ENCODE assay signal across 8 cellular contexts in the genomic region with DNA sequence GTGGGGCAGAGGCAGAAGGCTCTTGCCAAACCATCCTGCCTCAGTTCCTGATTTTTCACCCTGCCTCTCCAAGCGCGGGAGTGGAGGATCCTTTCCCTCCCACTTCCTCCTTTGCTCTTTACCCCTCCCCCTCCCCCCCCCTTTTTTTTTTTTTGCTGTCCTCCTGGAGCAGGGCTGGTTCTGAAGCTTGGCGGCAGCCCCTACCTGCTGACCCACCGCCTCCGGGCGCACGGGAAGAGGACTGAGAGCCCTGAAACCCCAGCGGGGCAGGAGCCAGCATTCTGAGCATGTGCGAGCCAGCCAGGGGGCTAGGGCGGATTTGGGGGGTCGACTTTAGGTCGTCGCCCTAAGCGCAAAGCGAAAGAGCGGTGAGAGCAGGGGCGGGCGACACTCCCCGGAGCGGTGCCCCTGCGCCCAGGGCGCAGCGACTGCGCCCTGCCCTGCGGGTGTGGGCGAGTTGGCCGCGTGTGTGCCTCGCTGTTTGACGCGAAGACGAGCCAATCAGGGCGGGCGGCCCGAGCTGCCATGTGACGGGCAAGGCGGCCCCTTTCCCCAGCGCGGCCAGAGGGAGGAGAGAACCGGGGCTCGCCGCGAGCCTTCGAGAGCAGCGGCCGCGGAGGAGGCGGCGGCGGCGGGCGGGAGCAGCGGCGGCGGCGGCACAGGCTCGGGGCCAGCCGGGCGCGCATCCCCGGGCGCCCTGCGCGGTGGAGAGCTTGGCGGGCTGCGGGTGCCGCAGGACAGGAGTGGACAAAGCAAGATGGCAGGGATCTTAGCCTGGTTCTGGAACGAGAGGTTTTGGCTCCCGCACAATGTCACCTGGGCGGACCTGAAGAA. TPM values are rescaled to one million over a fixed set of nuclear protein-coding genes. Genes with fewer than 3 reads are reported as not detected.
DNase-seq lines count a peak whose midpoint lies in the region; ATAC-seq, FAIRE-seq and TF ChIP-seq lines count a peak whose summit lies in the region.

TSS of gene CERS6 (plus strand) at position 581 of the 834 bp plus-strand sequence. CDS start at position 758, 177 bp downstream.

- H3K9me3 Mint-ChIP-seq in activated naive CD8-positive, alpha-beta T cell treated with anti-CD3 and anti-CD28 coated beads, Interleukin-2, amount 10 ng/mL, durations not matched to agents 7 days and 5 days, result no peaks in the 10 kb centered on the region

- peaks cover 47% of the 10 kb centered on the region for H3K79me2 ChIP-seq in Loucy (ENCODE audit: insufficient read depth, low read length)

- H3K9ac ChIP-seq in Loucy (ENCODE audit: low read depth, low read length, poor library complexity, severe bottlenecking), result peak within 1 kb of the TSS; percentile 91

- peaks cover 38% of the 10 kb centered on the region for H4K20me1 ChIP-seq in Loucy (ENCODE audit: insufficient read depth, low read length, poor library complexity, severe bottlenecking)

- no peak within 1 kb of the TSS for H3K4me3 Mint-ChIP-seq in activated naive CD8-positive, alpha-beta T cell treated with anti-CD3 and anti-CD28 coated beads, Interleukin-2, amount 10 ng/mL, durations not matched to agents 7 days and 5 days

- peak within 1 kb of the TSS; percentile 94 for H3K4me3 ChIP-seq in H7 (ENCODE audit: insufficient read depth, low read depth, low read length)
- peak within 1 kb of the TSS; percentile 87 for H3K4me3 ChIP-seq in Loucy (ENCODE audit: low read length, poor library complexity, severe bottlenecking)
- H3K4me3 ChIP-seq in pancreas, result peak within 1 kb of the TSS; percentile 58 to 96 (median 90)
- peak within 1 kb of the TSS; percentile 86 for H3K4me3 ChIP-seq in thymus (ENCODE audit: low read length)

- POLR2A ChIA-PET in activated naive CD8-positive, alpha-beta T cell treated with anti-CD3 and anti-CD28 coated beads, Interleukin-2, amount 10 ng/mL, durations not matched to agents 7 days and 5 days (lab: Charles Lee), result interaction anchor here (0.8 to 1.8 kb wide), 6 partner anchors 10 to 301 kb away, joined by 3 to 12 read pairs (median 5); no protein-coding TSS in a partner anchor

- 0 to 1% methylated on average over 54 to 70 of the region's 70 CpGs for WGBS in pancreas, 2 donors
- WGBS in thymus, result under 1% methylated on average over 70 of the region's 70 CpGs

- H3K4me2 ChIP-seq in Loucy (ENCODE audit: low read depth, low read length, poor library complexity, severe bottlenecking), result peak within 1 kb of the TSS; percentile 93

- no peaks in the 10 kb centered on the region for H3K36me3 ChIP-seq in H7 (replicated peaks; ENCODE audit: control insufficient read depth, insufficient read depth, low read length)
- H3K36me3 ChIP-seq in Loucy (ENCODE audit: insufficient read depth, low read length), result no peaks in the 10 kb centered on the region
- no peaks in the 10 kb centered on the region for H3K36me3 ChIP-seq in pancreas
- H3K36me3 ChIP-seq in thymus (ENCODE audit: control insufficient read depth, insufficient read depth), result no peaks in the 10 kb centered on the region

- no peak for FAIRE-seq in pancreas (lab: Jason Lieb, UNC)

- H3K27me3 ChIP-seq in H7 (ENCODE audit: control insufficient read depth, insufficient read depth, low read length) (peaks cover 6% of the 10 kb centered on the region), Loucy (ENCODE audit: insufficient read depth, low read length, poor library complexity, severe bottlenecking) (no peaks in the 10 kb centered on the region), pancreas (no peaks in the 10 kb centered on the region), thymus (ENCODE audit: control insufficient read depth, insufficient read depth) (no peaks in the 10 kb centered on the region)

- intact Hi-C loops in Right ventricle myocardium superior (cut with DNase I) (no loop called here), pancreas (cut with DNase I) (no loop called here)

- ATAC-seq in activated naive CD8-positive, alpha-beta T cell treated with anti-CD3 and anti-CD28 coated beads, Interleukin-2, amount 10 ng/mL, durations not matched to agents 7 days and 5 days (ENCODE audit: low read depth), result peak; percentile 95
- ATAC-seq in Right ventricle myocardium superior (ENCODE audit: poor library complexity) (peak; percentile 96), pancreas (peak; percentile 94 to 98 (median 96))

- H3K27me3 Mint-ChIP-seq in activated naive CD8-positive, alpha-beta T cell treated with anti-CD3 and anti-CD28 coated beads, Interleukin-2, amount 10 ng/mL, durations not matched to agents 7 days and 5 days, result no peaks in the 10 kb centered on the region

- DNase-seq in GM03348 (ENCODE audit: low spot score), result peak; percentile 99
- DNase-seq in H7, result peak; percentile 94
- peak; percentile 84 for DNase-seq in SKM-1 (lab: John Stamatoyannopoulos, UW; ENCODE audit: unreplicated experiment)
- DNase-seq in activated naive CD8-positive, alpha-beta T cell treated with anti-CD3 and anti-CD28 coated beads, Interleukin-2, amount 10 ng/mL, durations not matched to agents 7 days and 5 days, result peak; percentile 88
- DNase-seq in Right ventricle myocardium superior, result peak; percentile 98
- DNase-seq in pancreas, result peak; percentile 94 to 98 (median 96)

- TF ChIP-seq CTCF in Loucy (conservative IDR thresholded peaks at IDR 0.05; ENCODE audit: low read length) (no peak), pancreas (IDR thresholded peaks at IDR 0.05) (no peak)

- H3K9me2 ChIP-seq in Loucy (replicated peaks; ENCODE audit: low read depth, low read length), result no peaks in the 10 kb centered on the region

- H3K9me3 ChIP-seq in Loucy (ENCODE audit: insufficient read depth, low read depth, low read length) (no peaks in the 10 kb centered on the region), pancreas (no peaks in the 10 kb centered on the region), thymus (ENCODE audit: control insufficient read depth) (no peaks in the 10 kb centered on the region)

- H3K27ac Mint-ChIP-seq in activated naive CD8-positive, alpha-beta T cell treated with anti-CD3 and anti-CD28 coated beads, Interleukin-2, amount 10 ng/mL, durations not matched to agents 7 days and 5 days, result peak within 1 kb of the TSS; percentile 80

- H3K36me3 Mint-ChIP-seq in activated naive CD8-positive, alpha-beta T cell treated with anti-CD3 and anti-CD28 coated beads, Interleukin-2, amount 10 ng/mL, durations not matched to agents 7 days and 5 days, result peaks cover 7% of the 10 kb centered on the region

- H3K27ac ChIP-seq in pancreas, result peak within 1 kb of the TSS; percentile 39 to 88 (median 71)
- H3K27ac ChIP-seq in thymus (ENCODE audit: low read depth), result peak within 1 kb of the TSS; percentile 32

- peak within 1 kb of the TSS; percentile 98 for H2AFZ ChIP-seq in Loucy (ENCODE audit: low read length)

- peaks cover 54% of the 10 kb centered on the region for H3K4me1 ChIP-seq in Loucy (ENCODE audit: insufficient read depth, low read length, poor library complexity, severe bottlenecking)
- H3K4me1 ChIP-seq in pancreas, result peaks cover 0 to 6% (median 0%) of the 10 kb centered on the region in 3 donors
- H3K4me1 ChIP-seq in thymus (ENCODE audit: control insufficient read depth, insufficient read depth, low read length), result peaks cover 9% of the 10 kb centered on the region

- H3F3A ChIP-seq in Loucy (ENCODE audit: low read depth), result no peaks in the 10 kb centered on the region

- H3K4me1 Mint-ChIP-seq in activated naive CD8-positive, alpha-beta T cell treated with anti-CD3 and anti-CD28 coated beads, Interleukin-2, amount 10 ng/mL, durations not matched to agents 7 days and 5 days, result peaks cover 26% of the 10 kb centered on the region

RNA-seq across cellular contexts. Expression of gene CERS6, which starts in this region (rescaled TPM):
- total RNA-seq in H7 (2014; rRNA removed; shearing (Covaris generic)), result 13.1 and 14.0 TPM in 2 replicates
- 10 to 100 TPM; 11.9 to 12.2 TPM for total RNA-seq in activated naive CD8-positive, alpha-beta T cell treated with anti-CD3 and anti-CD28 coated beads, Interleukin-2, amount 10 ng/mL, durations not matched to agents 7 days and 5 days
- 66.7 TPM for total RNA-seq in Right ventricle myocardium superior
- total RNA-seq in pancreas, result 10 to 100 TPM in 2 of 6 donors, 1 to 10 TPM in 4; 4.6 to 18.0 (median 7.6) TPM
- 10 to 100 TPM in 1 of 2 donors, 1 to 10 TPM in 1; 3.2 to 11.6 TPM for polyA plus RNA-seq in pancreas
- 12.1 TPM for polyA plus RNA-seq in thymus

Comparison
In these comparisons a context has a peak if more than half of its experiments do, and no peak if none do; other contexts are left out.
1. Peak in every context shown above with its lines: DNase-seq, ATAC-seq, H3K4me3 ChIP-seq and H3K27ac ChIP-seq.